In genomic region chr11:23564370-23564769, GRCh38 we compare ENCODE assay signal across 16 cellular contexts.
A peak's percentile ranks its signal among the peaks of the same experiment; 100 is the strongest.
DNase-seq lines count a peak whose midpoint lies in the region; ATAC-seq lines count a peak whose summit lies in the region.
"Had no signal": no experiment of that assay in that cellular context is flagged by ENCODE, and none has a peak within 500 bp of the region (broad histone marks: within the 10 kb centered on the region; RNA-seq: fewer than 3 reads in every experiment).

No MANE protein-coding gene starts in this region.

- peak overlapping the region in 3 of 6 donors; percentile 14 to 56 (median 17) for H3K27ac Mint-ChIP-seq in immature natural killer cell
- H3K27ac Mint-ChIP-seq: CD8-positive, alpha-beta T cell had no signal

- ATAC-seq in GM21390 (IDR thresholded peaks at IDR 0.05; ENCODE audit: unreplicated experiment) = no peak
- no peak for ATAC-seq in sciatic nerve
- ATAC-seq in HG03108 (IDR thresholded peaks at IDR 0.05; ENCODE audit: unreplicated experiment) = no peak
- ATAC-seq: CD8-positive, alpha-beta T cell; HepG2 had no signal

- DNase-seq in NCI-H748 (lab: John Stamatoyannopoulos, UW; ENCODE audit: unreplicated experiment) (peak; percentile 43), NCI-H748 treated with DMSO at 0.1 percent for 48 hours (lab: John Stamatoyannopoulos, UW) (no peak), NCI-H69 (lab: John Stamatoyannopoulos, UW) (peak; percentile 98), immature natural killer cell (peak; percentile 69 to 77 (median 71)), NOMO-1 treated with dmso at 0.1 percent for 144 hours (lab: John Stamatoyannopoulos, UW; ENCODE audit: unreplicated experiment) (no peak), sciatic nerve (ENCODE audit: low spot score) (no peak)
- DNase-seq: CD8-positive, alpha-beta T cell; GF-D8; GOT3; KG1; NCI-H524; PC-9; SW 1271 had no signal

- peak overlapping the region; percentile 16 to 79 (median 61) for H3K4me3 Mint-ChIP-seq in immature natural killer cell
- H3K4me3 Mint-ChIP-seq: CD8-positive, alpha-beta T cell had no signal

- intact Hi-C loops in sciatic nerve (cut with DNase I) = no loop called here

- peaks cover under 1 to 6% (median 5%) of the 10 kb centered on the region in 3 donors for H3K27me3 Mint-ChIP-seq in immature natural killer cell (ENCODE audit: low read depth in 3 of 3)

- H3K9me3 Mint-ChIP-seq in immature natural killer cell = peaks cover 0 to 3% (median 0%) of the 10 kb centered on the region in 6 donors

- peaks cover 36 to 59% of the 10 kb centered on the region in 2 donors for H3K4me1 Mint-ChIP-seq in immature natural killer cell

- peaks cover 0 to 5% (median 3%) of the 10 kb centered on the region in 3 donors for H3K36me3 Mint-ChIP-seq in immature natural killer cell
- H3K36me3 Mint-ChIP-seq: CD8-positive, alpha-beta T cell had no signal

Comparison
In these comparisons a context has a peak if more than half of its experiments do, and no peak if none do; other contexts are left out.
1. DNase-seq: peak in NCI-H748 (single experiment), NCI-H69 (single experiment) and immature natural killer cell (3 of 3); none in NCI-H748 treated with DMSO at 0.1 percent for 48 hours (single experiment), NOMO-1 treated with dmso at 0.1 percent for 144 hours (single experiment) and sciatic nerve (single experiment).